23 cellular contexts compared by ENCODE assay signal in the genomic region with DNA sequence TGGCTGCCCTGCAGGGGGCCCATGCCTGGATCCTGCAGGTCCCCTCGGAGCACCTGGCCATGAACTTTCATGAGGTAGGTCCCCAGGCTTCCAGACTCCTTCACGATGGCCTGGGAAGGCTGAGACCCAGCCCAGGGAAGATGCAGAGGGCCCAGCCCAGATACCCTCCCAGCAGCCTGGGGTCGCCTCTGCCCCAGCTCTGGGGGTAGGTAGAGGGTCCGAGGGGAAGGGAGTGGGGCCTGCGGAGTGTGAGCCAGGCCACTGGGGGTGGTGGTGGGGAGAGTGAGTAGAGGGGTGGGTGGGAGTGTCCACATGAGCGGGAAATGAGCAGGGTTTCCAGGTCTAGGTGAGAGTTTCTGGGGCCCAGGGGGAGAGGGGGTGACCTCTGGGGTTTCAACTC. TPM values are rescaled to one million over a fixed set of nuclear protein-coding genes. Genes with fewer than 3 reads are reported as not detected.
"Had no signal": no experiment of that assay in that cellular context is flagged by ENCODE, and none has a peak within 500 bp of the region (broad histone marks: within the 10 kb centered on the region; RNA-seq: fewer than 3 reads in every experiment).

No MANE protein-coding gene starts in this region.

- H3K27ac Mint-ChIP-seq: activated CD4-positive, alpha-beta memory T cell treated with anti-CD3 and anti-CD28 coated beads for 36 hours; activated CD4-positive, alpha-beta T cell treated with anti-CD3 and anti-CD28 coated beads for 36 hours; activated naive CD8-positive, alpha-beta T cell treated with anti-CD3 and anti-CD28 coated beads, Interleukin-2, amount 10 ng/mL, durations not matched to agents 7 days and 5 days; activated T-helper 17 cell treated with anti-CD3 and anti-CD28 coated beads, Interleukin-2, amount 50 U/mL, for 72 hours; endodermal cell; mesothelial cell of epicardium; stimulated activated memory B cell treated with anti-CD40 and anti-IgM and Interleukin-4, amounts not matched to agents 10 μg/mL and 1 μg/mL and 100 μg/mL, for 72 hours had no signal

- H3K4me3 Mint-ChIP-seq: activated CD4-positive, alpha-beta memory T cell treated with anti-CD3 and anti-CD28 coated beads for 36 hours; activated CD4-positive, alpha-beta T cell treated with anti-CD3 and anti-CD28 coated beads for 36 hours; activated naive CD8-positive, alpha-beta T cell treated with anti-CD3 and anti-CD28 coated beads, Interleukin-2, amount 10 ng/mL, durations not matched to agents 7 days and 5 days; activated T-helper 17 cell treated with anti-CD3 and anti-CD28 coated beads, Interleukin-2, amount 50 U/mL, for 72 hours had no signal

- H3K4me1 Mint-ChIP-seq: endodermal cell had no signal

- H3K36me3 ChIP-seq: thoracic aorta, upper lobe of right lung, WERI-Rb-1 had no signal

- H3K27ac ChIP-seq: body of pancreas, epithelial cell of prostate, foreskin keratinocyte, thoracic aorta, upper lobe of right lung, WERI-Rb-1 had no signal

- DNase-seq: activated naive CD4-positive, alpha-beta T cell; activated T-cell treated with anti-CD3 and anti-CD28 coated beads for 4 hours; kidney; upper lobe of right lung had no signal

- H3K9me3 ChIP-seq: body of pancreas, thoracic aorta, upper lobe of right lung had no signal

- H3K36me3 Mint-ChIP-seq: activated CD4-positive, alpha-beta memory T cell treated with anti-CD3 and anti-CD28 coated beads for 36 hours; activated naive CD8-positive, alpha-beta T cell treated with anti-CD3 and anti-CD28 coated beads, Interleukin-2, amount 10 ng/mL, durations not matched to agents 7 days and 5 days; mesothelial cell of epicardium; stimulated activated memory B cell treated with anti-CD40 and anti-IgM and Interleukin-4, amounts not matched to agents 10 μg/mL and 1 μg/mL and 100 μg/mL, for 72 hours had no signal

- H3K4me1 ChIP-seq: foreskin keratinocyte had no signal

- H3K4me3 ChIP-seq: body of pancreas, lung, upper lobe of right lung had no signal

- ATAC-seq: body of pancreas; stimulated activated memory B cell treated with anti-CD40 and anti-IgM and Interleukin-4, amounts not matched to agents 10 μg/mL and 1 μg/mL and 100 μg/mL, for 72 hours; upper lobe of right lung had no signal

- H3K9me3 Mint-ChIP-seq: activated CD4-positive, alpha-beta memory T cell treated with anti-CD3 and anti-CD28 coated beads for 36 hours; activated naive CD8-positive, alpha-beta T cell treated with anti-CD3 and anti-CD28 coated beads, Interleukin-2, amount 10 ng/mL, durations not matched to agents 7 days and 5 days; activated T-helper 17 cell treated with anti-CD3 and anti-CD28 coated beads, Interleukin-2, amount 50 U/mL, for 72 hours; endodermal cell; mesothelial cell of epicardium; nephron; stimulated activated memory B cell treated with anti-CD40 and anti-IgM and Interleukin-4, amounts not matched to agents 10 μg/mL and 1 μg/mL and 100 μg/mL, for 72 hours had no signal

RNA-seq across cellular contexts. Expression of gene CHRND, which starts 1.2 kb away (rescaled TPM):
- total RNA-seq: activated CD4-positive, alpha-beta memory T cell treated with anti-CD3 and anti-CD28 coated beads for 36 hours; activated CD4-positive, alpha-beta T cell treated with anti-CD3 and anti-CD28 coated beads for 36 hours; activated naive CD8-positive, alpha-beta T cell treated with anti-CD3 and anti-CD28 coated beads, Interleukin-2, amount 10 ng/mL, durations not matched to agents 7 days and 5 days; activated T-helper 17 cell treated with anti-CD3 and anti-CD28 coated beads, Interleukin-2, amount 50 U/mL, for 72 hours; body of pancreas; fibroblast of lung; foreskin keratinocyte; kidney; left lobe of liver; lung; mesothelial cell of epicardium; omental fat pad; posterior vena cava; thoracic aorta; upper lobe of right lung had no signal
- polyA plus RNA-seq: fibroblast of lung, foreskin keratinocyte, lung had no signal

RNA-seq across cellular contexts. Expression of gene PRSS56, which starts 4.6 kb away (rescaled TPM):
- total RNA-seq: activated CD4-positive, alpha-beta memory T cell treated with anti-CD3 and anti-CD28 coated beads for 36 hours; activated CD4-positive, alpha-beta T cell treated with anti-CD3 and anti-CD28 coated beads for 36 hours; activated naive CD8-positive, alpha-beta T cell treated with anti-CD3 and anti-CD28 coated beads, Interleukin-2, amount 10 ng/mL, durations not matched to agents 7 days and 5 days; activated T-helper 17 cell treated with anti-CD3 and anti-CD28 coated beads, Interleukin-2, amount 50 U/mL, for 72 hours; body of pancreas; endodermal cell; fibroblast of lung; foreskin keratinocyte; kidney; left lobe of liver; lung; mesothelial cell of epicardium; omental fat pad; posterior vena cava; thoracic aorta; upper lobe of right lung had no signal
- polyA plus RNA-seq: fibroblast of lung, foreskin keratinocyte, lung had no signal

RNA-seq across cellular contexts. Expression of gene CHRNG, which starts 14.7 kb away (rescaled TPM):
- total RNA-seq: activated CD4-positive, alpha-beta memory T cell treated with anti-CD3 and anti-CD28 coated beads for 36 hours; activated CD4-positive, alpha-beta T cell treated with anti-CD3 and anti-CD28 coated beads for 36 hours; activated naive CD8-positive, alpha-beta T cell treated with anti-CD3 and anti-CD28 coated beads, Interleukin-2, amount 10 ng/mL, durations not matched to agents 7 days and 5 days; activated T-helper 17 cell treated with anti-CD3 and anti-CD28 coated beads, Interleukin-2, amount 50 U/mL, for 72 hours; body of pancreas; dorsolateral prefrontal cortex; endodermal cell; fibroblast of lung; foreskin keratinocyte; kidney; left lobe of liver; lung; mesothelial cell of epicardium; omental fat pad; posterior vena cava; thoracic aorta; upper lobe of right lung had no signal
- polyA plus RNA-seq: fibroblast of lung, foreskin keratinocyte, lung had no signal
